Comparison of ENCODE assay signal across 1 cellular context in genomic region chr18:58493070-58493469, GRCh38.
TF ChIP-seq lines count a peak whose summit lies in the region.

No MANE protein-coding gene starts in this region.

TF ChIP-seq in H1, 55 proteins besides CTCF, POLR2A, EP300 and RAD21 (continued from another document):
- TF ChIP-seq EZH2 (IDR thresholded peaks at IDR 0.05; ENCODE audit: low read depth, low read length, severe bottlenecking): no peak
- no peak for TF ChIP-seq SIRT6 (IDR thresholded peaks at IDR 0.05; ENCODE audit: low read length)
- TF ChIP-seq TAF7 (optimal IDR thresholded peaks at IDR 0.05; ENCODE audit: borderline replicate concordance, low read depth, low read length): no peak
- TF ChIP-seq RBBP5 (IDR thresholded peaks at IDR 0.05; ENCODE audit: borderline replicate concordance, low read depth, low read length): no peak
- no peak for TF ChIP-seq FOSL1 (IDR thresholded peaks at IDR 0.05; ENCODE audit: insufficient read depth, low read depth, low read length)
- no peak for TF ChIP-seq SAP30 (IDR thresholded peaks at IDR 0.05; ENCODE audit: insufficient read depth, insufficient replicate concordance, low read length)
- TF ChIP-seq SUZ12 (IDR thresholded peaks at IDR 0.05; ENCODE audit: low read length): no peak
- TF ChIP-seq BACH1 (IDR thresholded peaks at IDR 0.05; ENCODE audit: low read length): no peak
TF ChIP-seq in H1: peak in this region for 0.
